1 cellular context compared by ENCODE assay signal in genomic region chr22:43385770-43386641, GRCh38.
TF ChIP-seq lines count a peak whose summit lies in the region.

No MANE protein-coding gene starts in this region.

TF ChIP-seq in HCT116, 20 proteins besides CTCF, POLR2A, EP300 and RAD21 (continued from another document):
- no peak for TF ChIP-seq REST (IDR thresholded peaks at IDR 0.05; ENCODE audit: low read depth)
